10 cellular contexts compared by ENCODE assay signal in genomic region chr13:113110852-113111315, GRCh38. TPM values are rescaled to one million over a fixed set of nuclear protein-coding genes. Genes with fewer than 3 reads are reported as not detected.
DNase-seq lines count a peak whose midpoint lies in the region; TF ChIP-seq lines count a peak whose summit lies in the region.
"Had no signal": no experiment of that assay in that cellular context is flagged by ENCODE, and none has a peak within 500 bp of the region (broad histone marks: within the 10 kb centered on the region; RNA-seq: fewer than 3 reads in every experiment).

No MANE protein-coding gene starts in this region.

- peak overlapping the region; percentile 25 for H3K4me3 ChIP-seq in A673 (ENCODE audit: low read depth, low read length, poor library complexity, severe bottlenecking)
- peak overlapping the region; percentile 60; the same call in 1 of the 2 replicates for H3K4me3 ChIP-seq in SK-N-MC
- H3K4me3 ChIP-seq in neuronal stem cell (ENCODE audit: low read length in 2 of 2) = peak overlapping the region in 1 of 2 donors; percentile 76
- H3K4me3 ChIP-seq in HAP-1 = no peak overlapping the region

- H2BK120ac ChIP-seq in neuronal stem cell (ENCODE audit: low read depth, low read length) = no peak overlapping the region

- H3K9ac ChIP-seq in SK-N-MC (ENCODE audit: insufficient read length) = no peak overlapping the region
- H3K9ac ChIP-seq in neuronal stem cell (ENCODE audit: low read depth, low read length, poor library complexity) = no peak overlapping the region

- no peak overlapping the region for H4K8ac ChIP-seq in neuronal stem cell (ENCODE audit: low read depth, low read length)

- POLR2A ChIA-PET in A673 (lab: Charles Lee; ENCODE audit: low non-redundant PET) = no interaction called here

- TF ChIP-seq CTCF in A673 (conservative IDR thresholded peaks at IDR 0.05; ENCODE audit: low read depth, low read length) = no peak

- peak overlapping the region; percentile 71 for H2BK15ac ChIP-seq in neuronal stem cell (ENCODE audit: low read length)

- DNase-seq in A673 (ENCODE audit: low spot score) (no peak), SK-N-MC (ENCODE audit: low read depth, low spot score) (no peak), cardiac septum (ENCODE audit: low spot score) (peak; percentile 49), neuronal stem cell (ENCODE audit: low spot score) (no peak), retina (no peak), HAP-1 (ENCODE audit: low spot score in 2 of 2) (no peak), AG20443 (ENCODE audit: low spot score) (no peak), OCI-M2 (lab: John Stamatoyannopoulos, UW; ENCODE audit: unreplicated experiment) (no peak)
- DNase-seq: NCI-H2029 had no signal

- no peak overlapping the region for H3K4ac ChIP-seq in neuronal stem cell (ENCODE audit: low read length)

- no peak overlapping the region for H3K14ac ChIP-seq in neuronal stem cell (ENCODE audit: low read length)

- in situ Hi-C loops in HAP-1 (cut with MboI; ENCODE audit: low sequenced_read_pairs) = no loop called here

- H4K91ac ChIP-seq in neuronal stem cell (ENCODE audit: low read depth, low read length, poor library complexity) = no peak overlapping the region

- no peak overlapping the region for H3K4me2 ChIP-seq in neuronal stem cell (ENCODE audit: insufficient read depth, low read length, poor library complexity, severe bottlenecking)

- no peak overlapping the region for H2BK5ac ChIP-seq in neuronal stem cell (ENCODE audit: low read length)

- CTCF ChIA-PET in A673 (lab: Charles Lee) = no interaction called here

- H3K27ac ChIP-seq in A673 (ENCODE audit: low read depth, low read length, poor library complexity, severe bottlenecking) (no peak overlapping the region), SK-N-MC (no peak overlapping the region), neuronal stem cell (replicated peaks; ENCODE audit: low read length) (no peak overlapping the region)

- BruUV-seq in A673 (replicated peaks; lab: Mats Ljungman, UMichigan) = no TSS peak

- H3K18ac ChIP-seq in neuronal stem cell (ENCODE audit: low read length) = peak overlapping the region; percentile 96

- H2AK5ac ChIP-seq in neuronal stem cell (ENCODE audit: low read depth, low read length) = no peak overlapping the region

- H3K9me3 ChIP-seq in A673 (ENCODE audit: low read depth, low read length, poor library complexity, severe bottlenecking) (no peaks in the 10 kb centered on the region), SK-N-MC (ENCODE audit: low read depth, low read length) (no peaks in the 10 kb centered on the region), neuronal stem cell (replicated peaks in 1 of 2; ENCODE audit: control insufficient read depth in 2 of 2, insufficient read depth in 1 of 2, low read depth in 1 of 2, low read length in 2 of 2) (peaks cover 0 to 12% of the 10 kb centered on the region in 2 donors), HAP-1 (no peaks in the 10 kb centered on the region)

- H3K36me3 ChIP-seq in A673 (ENCODE audit: insufficient read depth, low read length, poor library complexity, severe bottlenecking) (no peaks in the 10 kb centered on the region), SK-N-MC (ENCODE audit: insufficient read depth, low read length) (no peaks in the 10 kb centered on the region), neuronal stem cell (replicated peaks in 1 of 2; ENCODE audit: control insufficient read depth in 2 of 2, insufficient read depth in 2 of 2, low read length in 2 of 2) (no peaks in the 10 kb centered on the region), HAP-1 (replicated peaks) (no peaks in the 10 kb centered on the region)

- intact Hi-C loops in A673 (cut with micrococcal nuclease; ENCODE audit: unreplicated experiment) (no loop called here), cardiac septum (cut with DNase I) (no loop called here)

- WGBS in neuronal stem cell (ENCODE audit: extremely low coverage in 2 of 2, insufficient read length in 2 of 2, insufficient replicate concordance in 1 of 2), 2 donors = no CpG with 5 or more reads among the region's 49 CpGs

- no peak overlapping the region for H2BK12ac ChIP-seq in neuronal stem cell (ENCODE audit: low read length)

- H3K79me1 ChIP-seq in neuronal stem cell (ENCODE audit: low read depth, low read length) = no peaks in the 10 kb centered on the region

- peak overlapping the region; percentile 55 for H3K23ac ChIP-seq in neuronal stem cell (ENCODE audit: low read depth, low read length, poor library complexity)

- H2AFZ ChIP-seq in neuronal stem cell (ENCODE audit: low read length) = no peak overlapping the region

- H3K27me3 ChIP-seq in A673 (replicated peaks; ENCODE audit: insufficient read depth, low read depth, low read length, poor library complexity) (peaks cover 19% of the 10 kb centered on the region), neuronal stem cell (ENCODE audit: control insufficient read depth in 3 of 3, insufficient read depth in 3 of 3, low read depth in 1 of 3, low read length in 3 of 3) (peaks cover 0 to 21% (median 10%) of the 10 kb centered on the region in 3 experiments), HAP-1 (ENCODE audit: low read depth) (no peaks in the 10 kb centered on the region)

- H3K4me1 ChIP-seq in A673 (ENCODE audit: insufficient read depth, low read length, poor library complexity, severe bottlenecking) (no peaks in the 10 kb centered on the region), neuronal stem cell (ENCODE audit: control insufficient read depth in 2 of 2, insufficient read depth in 1 of 2, low read depth in 1 of 2, low read length in 2 of 2) (no peaks in the 10 kb centered on the region), HAP-1 (no peaks in the 10 kb centered on the region)

RNA-seq across cellular contexts. Expression of gene F7, which starts 5.3 kb away (rescaled TPM):
- total RNA-seq in A673 (2021) (not detected in 2 replicates), cardiac septum (0.46 TPM)
- 0.68 TPM for polyA plus RNA-seq in neuronal stem cell (2013, experiment 1 of 2)
- polyA plus RNA-seq in neuronal stem cell (2013, experiment 2 of 2) = 0.62 TPM

RNA-seq across cellular contexts. Expression of gene F10, which starts 11.7 kb away (rescaled TPM):
- total RNA-seq in A673 (2021) (not detected in 2 replicates), cardiac septum (13.7 TPM)
- polyA plus RNA-seq in neuronal stem cell (2013, experiment 1 of 2) = 3.9 TPM
- 3.2 TPM for polyA plus RNA-seq in neuronal stem cell (2013, experiment 2 of 2)

RNA-seq across cellular contexts. Expression of gene PROZ, which starts 47.6 kb away (rescaled TPM):
- total RNA-seq in A673 (2021) (not detected in 2 replicates), cardiac septum (not detected)
- polyA plus RNA-seq in neuronal stem cell (2013, experiment 1 of 2) = 0.13 TPM
- polyA plus RNA-seq in neuronal stem cell (2013, experiment 2 of 2) = 0.06 TPM
- total RNA-seq: Caco-2 had no signal

Comparison
In these comparisons a context has a peak if more than half of its experiments do, and no peak if none do; other contexts are left out.
1. RNA of gene F10, which starts 11.7 kb away (total RNA-seq): 13.7 TPM in cardiac septum (single experiment); not detected in A673; every median in the first group is over 10 times any median in the second.